ENCODE assay signal across 22 cellular contexts in the genomic region with DNA sequence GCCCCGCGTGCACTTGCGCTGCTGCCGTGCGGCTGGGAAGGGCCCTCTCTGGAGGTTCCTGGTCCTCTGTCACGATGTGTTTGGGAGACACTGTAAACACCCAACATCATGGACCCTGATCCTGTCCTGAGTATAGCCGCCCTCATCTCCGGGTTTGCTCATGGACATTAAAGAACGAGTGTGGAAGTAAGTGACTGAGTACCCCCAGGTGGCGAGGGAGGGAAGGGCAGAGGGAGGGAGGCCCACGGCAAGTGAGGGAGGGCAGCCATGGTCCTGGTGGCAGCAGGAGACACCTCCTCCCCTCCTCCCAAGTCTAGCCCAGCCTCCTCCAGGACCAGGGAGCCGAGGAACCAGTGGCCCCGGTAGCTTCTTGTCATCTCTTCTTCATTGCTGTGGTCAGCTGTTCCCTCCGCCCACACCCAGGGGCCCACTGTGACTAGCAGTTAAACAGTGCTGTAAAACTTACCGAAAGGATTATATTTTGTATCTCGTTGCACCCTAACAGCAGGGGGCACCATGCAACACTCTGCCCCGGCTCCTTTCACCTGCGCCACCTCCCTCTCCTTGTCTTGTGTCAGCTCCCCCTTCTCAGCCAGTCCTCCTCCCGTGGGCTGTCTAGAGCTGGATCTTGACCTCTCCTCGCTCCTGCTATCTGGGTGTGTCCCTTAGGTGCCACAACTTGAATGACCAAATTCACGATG.
DNase-seq lines count a peak whose midpoint lies in the region; ATAC-seq and TF ChIP-seq lines count a peak whose summit lies in the region.
"Had no signal": no experiment of that assay in that cellular context is flagged by ENCODE, and none has a peak within 500 bp of the region (broad histone marks: within the 10 kb centered on the region; RNA-seq: fewer than 3 reads in every experiment).

No MANE protein-coding gene starts in this region.

- no peak overlapping the region for H4K8ac ChIP-seq in mesendoderm (ENCODE audit: low read depth, low read length)

- H3K36me3 ChIP-seq in Karpas-422 (ENCODE audit: insufficient read depth, low read length): no peaks in the 10 kb centered on the region
- no peaks in the 10 kb centered on the region for H3K36me3 ChIP-seq in mesendoderm (ENCODE audit: control insufficient read depth, insufficient read depth, low read length)
- H3K36me3 ChIP-seq: colonic mucosa, heart right ventricle had no signal

- no peak overlapping the region for H3K4me3 ChIP-seq in Karpas-422 (ENCODE audit: low read length)
- no peak overlapping the region for H3K4me3 ChIP-seq in astrocyte of the spinal cord (ENCODE audit: low read depth, low read length)
- no peak overlapping the region for H3K4me3 ChIP-seq in mesendoderm (ENCODE audit: low read length)
- H3K4me3 ChIP-seq: colonic mucosa, heart right ventricle, psoas muscle, smooth muscle cell had no signal

- WGBS in mesendoderm (ENCODE audit: extremely low coverage, insufficient coverage, low lambda C conversion rate): no CpG with 5 or more reads among the region's 21 CpGs

- no peak overlapping the region for H4K5ac ChIP-seq in mesendoderm (ENCODE audit: low read length)

- intact Hi-C loops in sciatic nerve (cut with DNase I): no loop called here

- no peak overlapping the region for H3K56ac ChIP-seq in mesendoderm (ENCODE audit: low read length)

- H3K4ac ChIP-seq in mesendoderm (ENCODE audit: low read depth, low read length): peak overlapping the region; percentile 21

- ATAC-seq in foreskin keratinocyte (no peak), sciatic nerve (no peak)
- ATAC-seq: activated CD4-positive, CD25-positive, alpha-beta regulatory T cell treated with anti-CD3 and anti-CD28 coated beads, Interleukin-2, amount 50 U/mL, for 24 hours; activated naive CD4-positive, alpha-beta T cell treated with anti-CD3 and anti-CD28 coated beads, Interleukin-2, amount 50 U/mL, for 72 hours; heart right ventricle; PC-3 had no signal

- no peak overlapping the region for H3K18ac ChIP-seq in mesendoderm (ENCODE audit: low read length)

- no peak overlapping the region for H2BK5ac ChIP-seq in mesendoderm (ENCODE audit: low read length)

- H3K27ac ChIP-seq in Karpas-422 (ENCODE audit: low read length) (no peak overlapping the region), mesendoderm (ENCODE audit: low read depth, low read length) (no peak overlapping the region), foreskin keratinocyte (no peak overlapping the region)
- H3K27ac ChIP-seq: colonic mucosa, heart right ventricle, psoas muscle had no signal

- no peaks in the 10 kb centered on the region for H3K79me2 ChIP-seq in Karpas-422 (ENCODE audit: low read length)
- H3K79me2 ChIP-seq in mesendoderm (ENCODE audit: control insufficient read depth, insufficient read depth, low read length): no peaks in the 10 kb centered on the region

- H2AFZ ChIP-seq in Karpas-422 (ENCODE audit: low read length): no peak overlapping the region

- H3K4me1 ChIP-seq in Karpas-422 (ENCODE audit: low read length) (no peaks in the 10 kb centered on the region), mesendoderm (ENCODE audit: control insufficient read depth, low read depth, low read length) (no peaks in the 10 kb centered on the region), foreskin keratinocyte (no peaks in the 10 kb centered on the region)
- H3K4me1 ChIP-seq: colonic mucosa, heart right ventricle, psoas muscle had no signal

- H3K9ac ChIP-seq in Karpas-422 (ENCODE audit: low read length) (no peak overlapping the region), mesendoderm (ENCODE audit: low read length) (no peak overlapping the region)

- H3K27me3 ChIP-seq in Karpas-422 (ENCODE audit: low read length) (no peaks in the 10 kb centered on the region), mesendoderm (ENCODE audit: insufficient read depth, low read length, poor library complexity) (no peaks in the 10 kb centered on the region), foreskin keratinocyte (no peaks in the 10 kb centered on the region)
- H3K27me3 ChIP-seq: colonic mucosa had no signal

- H4K20me1 ChIP-seq in Karpas-422 (ENCODE audit: insufficient read depth, low read depth, low read length): no peaks in the 10 kb centered on the region

- no peak overlapping the region for H2BK15ac ChIP-seq in mesendoderm (replicated peaks; ENCODE audit: low read depth)

- in situ Hi-C loops in GM13977 (cut with MboI; ENCODE audit: low pct_unique_long_range_greater_than_20kb, low sequenced_read_pairs, unreplicated experiment) (no loop called here), astrocyte of the spinal cord (cut with HindIII; ENCODE audit: low sequenced_read_pairs) (no loop called here)

- no peak overlapping the region for H2BK120ac ChIP-seq in mesendoderm (ENCODE audit: low read depth, low read length)

- H3K9me2 ChIP-seq in Karpas-422 (replicated peaks; ENCODE audit: insufficient read depth, low read length): no peaks in the 10 kb centered on the region

- no peaks in the 10 kb centered on the region for H3K9me3 ChIP-seq in Karpas-422 (ENCODE audit: low read length)
- H3K9me3 ChIP-seq: colonic mucosa, heart right ventricle, psoas muscle had no signal

- no peaks in the 10 kb centered on the region for H3K79me1 ChIP-seq in mesendoderm (ENCODE audit: low read length)

- DNase-seq in GM13977 (ENCODE audit: low spot score): no peak
- DNase-seq in Karpas-422: peak; percentile 55
- no peak for DNase-seq in astrocyte of the spinal cord (ENCODE audit: low read depth, low spot score)
- peak; percentile 55 for DNase-seq in mesendoderm
- DNase-seq in NCI-H69 (lab: John Stamatoyannopoulos, UW): no peak
- DNase-seq in SIG-M5 (lab: John Stamatoyannopoulos, UW): no peak
- no peak for DNase-seq in foreskin keratinocyte
- no peak for DNase-seq in sciatic nerve (ENCODE audit: low spot score)
- DNase-seq: activated T-cell treated with anti-CD3 and anti-CD28 coated beads, Interleukin-2, amount 50 U/mL, for 48 hours; colonic mucosa; DMS53; heart right ventricle; NCI-H2227 treated with DMSO at 0.1 percent for 48 hours; NCI-H774; PC-3; psoas muscle; stimulated activated CD4-positive, alpha-beta T cell treated with anti-CD3 and anti-CD28 coated beads, Interleukin-4, amount 100 ng/mL, for 1 hour; T1000; trophoblast cell had no signal

- no peak overlapping the region for H2AK5ac ChIP-seq in mesendoderm (ENCODE audit: low read length)

- H3K4me2 ChIP-seq in Karpas-422 (ENCODE audit: low read depth, low read length, poor library complexity, severe bottlenecking) (no peak overlapping the region), mesendoderm (ENCODE audit: low read length) (no peak overlapping the region)
- H3K4me2 ChIP-seq: smooth muscle cell had no signal

- peak; percentile 10 for TF ChIP-seq CTCF in GM13977 (IDR thresholded peaks at IDR 0.05; ENCODE audit: extremely low read depth, insufficient read depth, missing control alignments)
- TF ChIP-seq CTCF in astrocyte of the spinal cord (IDR thresholded peaks at IDR 0.05; ENCODE audit: low read depth, low read length): peak; percentile 4
- TF ChIP-seq CTCF in foreskin keratinocyte (conservative IDR thresholded peaks at IDR 0.05): no peak

- H3K23ac ChIP-seq in mesendoderm (ENCODE audit: low read length): no peak overlapping the region

Comparison
In these comparisons a context has a peak if more than half of its experiments do, and no peak if none do; other contexts are left out.
1. DNase-seq: peak in Karpas-422 (single experiment) and mesendoderm (single experiment); none in GM13977 (single experiment), astrocyte of the spinal cord (single experiment), NCI-H69 (single experiment), SIG-M5 (single experiment), foreskin keratinocyte (0 of 2) and sciatic nerve (single experiment).